12 cellular contexts compared by ENCODE assay signal in the genomic region with DNA sequence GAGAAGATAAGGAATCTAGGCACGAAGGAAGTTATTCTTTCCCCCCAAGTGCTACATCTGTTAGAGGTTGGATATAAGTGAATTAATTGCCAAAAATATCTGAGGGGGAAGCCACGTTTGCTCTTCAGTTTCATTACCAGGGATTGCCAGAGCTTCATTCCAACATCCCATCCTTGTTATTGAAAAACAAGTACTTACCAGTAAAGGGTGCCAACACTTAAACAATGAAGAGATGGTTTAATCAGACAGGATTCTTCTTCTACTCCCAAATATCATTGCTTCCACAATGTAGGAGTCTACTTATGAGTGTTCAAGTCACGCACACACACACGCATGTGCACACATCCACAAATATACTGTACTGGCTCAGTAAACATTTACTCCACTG.
DNase-seq lines count a peak whose midpoint lies in the region; ATAC-seq, FAIRE-seq and TF ChIP-seq lines count a peak whose summit lies in the region.
"Had no signal": no experiment of that assay in that cellular context is flagged by ENCODE, and none has a peak within 500 bp of the region (broad histone marks: within the 10 kb centered on the region; RNA-seq: fewer than 3 reads in every experiment).

No MANE protein-coding gene starts in this region.

- H3K36me3 ChIP-seq in endothelial cell of umbilical vein (ENCODE audit: control insufficient read depth in 2 of 2, extremely low read depth in 1 of 2, insufficient read depth in 2 of 2, low read length in 2 of 2): no peaks in the 10 kb centered on the region

- DNase-seq in activated CD8-positive, alpha-beta memory T cell treated with anti-CD3 and anti-CD28 coated beads, Interleukin-2, amount 10 ng/mL, durations not matched to agents 7 days and 5 days: no peak
- no peak for DNase-seq in activated CD8-positive, alpha-beta memory T cell treated with anti-CD3 and anti-CD28 coated beads, Interleukin-2, amount 50 U/mL, for 4 hours
- DNase-seq in T-helper 17 cell: no peak
- DNase-seq in endothelial cell of umbilical vein (ENCODE audit: low read depth, low spot score): no peak
- DNase-seq in cerebellum (ENCODE audit: low spot score): no peak
- DNase-seq in glutamatergic neuron: no peak
- DNase-seq: kidney, NCI-H2227 treated with DMSO at 0.1 percent for 48 hours had no signal

- H3K4me3 ChIP-seq in endothelial cell of umbilical vein (replicated peaks in 1 of 3; ENCODE audit: insufficient read depth in 1 of 3, low read depth in 1 of 3, low read length in 3 of 3): peak overlapping the region in 1 of 3 experiments; percentile 61

- no peaks in the 10 kb centered on the region for H3K9me3 ChIP-seq in T-helper 17 cell (ENCODE audit: control insufficient read depth, low read length, poor library complexity, severe bottlenecking)
- no peaks in the 10 kb centered on the region for H3K9me3 ChIP-seq in endothelial cell of umbilical vein (replicated peaks; ENCODE audit: control insufficient read depth, insufficient read depth, low read length)

- POLR2A ChIA-PET in endothelial cell of umbilical vein (lab: Charles Lee): no interaction called here

- no peak for ATAC-seq in activated CD8-positive, alpha-beta memory T cell treated with anti-CD3 and anti-CD28 coated beads, Interleukin-2, amount 10 ng/mL, durations not matched to agents 7 days and 5 days
- ATAC-seq in T-helper 17 cell (no peak), HG02798 (IDR thresholded peaks at IDR 0.05; ENCODE audit: poor library complexity, unreplicated experiment) (no peak)
- ATAC-seq in stimulated activated memory B cell treated with anti-CD40 and anti-IgM and Interleukin-4, amounts not matched to agents 10 μg/mL and 1 μg/mL and 100 μg/mL, for 72 hours: no peak

- no peaks in the 10 kb centered on the region for H3K9me3 Mint-ChIP-seq in activated CD8-positive, alpha-beta memory T cell treated with anti-CD3 and anti-CD28 coated beads, Interleukin-2, amount 10 ng/mL, durations not matched to agents 7 days and 5 days (ENCODE audit: low read depth)
- peaks cover 12% of the 10 kb centered on the region for H3K9me3 Mint-ChIP-seq in stimulated activated memory B cell treated with anti-CD40 and anti-IgM and Interleukin-4, amounts not matched to agents 10 μg/mL and 1 μg/mL and 100 μg/mL, for 72 hours
- H3K9me3 Mint-ChIP-seq in glutamatergic neuron (ENCODE audit: unreplicated experiment): peaks cover 2% of the 10 kb centered on the region

- no peaks in the 10 kb centered on the region for H4K20me1 ChIP-seq in endothelial cell of umbilical vein (replicated peaks; ENCODE audit: control insufficient read depth, extremely low read depth, insufficient read depth, low read length)

- H3K9ac ChIP-seq in endothelial cell of umbilical vein (replicated peaks; ENCODE audit: extremely low read depth, insufficient read depth, low read length): no peak overlapping the region

- dilution Hi-C loops in endothelial cell of umbilical vein (cut with MboI; ENCODE audit: extremely low pct_ligation_motif_present, low sequenced_read_pairs): no loop called here

- peak overlapping the region; percentile 50 for H3K4me3 Mint-ChIP-seq in activated CD8-positive, alpha-beta memory T cell treated with anti-CD3 and anti-CD28 coated beads, Interleukin-2, amount 10 ng/mL, durations not matched to agents 7 days and 5 days
- H3K4me3 Mint-ChIP-seq in T-helper 17 cell: no peak overlapping the region
- no peak overlapping the region for H3K4me3 Mint-ChIP-seq in stimulated activated memory B cell treated with anti-CD40 and anti-IgM and Interleukin-4, amounts not matched to agents 10 μg/mL and 1 μg/mL and 100 μg/mL, for 72 hours
- no peak overlapping the region for H3K4me3 Mint-ChIP-seq in glutamatergic neuron (ENCODE audit: unreplicated experiment)

- no peaks in the 10 kb centered on the region for H3K27me3 ChIP-seq in endothelial cell of umbilical vein (ENCODE audit: control insufficient read depth in 2 of 2, insufficient read depth in 2 of 2, low read length in 2 of 2)

- H3K4me1 Mint-ChIP-seq in activated CD8-positive, alpha-beta memory T cell treated with anti-CD3 and anti-CD28 coated beads, Interleukin-2, amount 10 ng/mL, durations not matched to agents 7 days and 5 days: peaks cover 89% of the 10 kb centered on the region
- H3K4me1 Mint-ChIP-seq in T-helper 17 cell (peaks cover 39% of the 10 kb centered on the region), glutamatergic neuron (ENCODE audit: low read depth, unreplicated experiment) (peaks cover 1% of the 10 kb centered on the region)
- peaks cover 91% of the 10 kb centered on the region for H3K4me1 Mint-ChIP-seq in stimulated activated memory B cell treated with anti-CD40 and anti-IgM and Interleukin-4, amounts not matched to agents 10 μg/mL and 1 μg/mL and 100 μg/mL, for 72 hours

- H3K36me3 Mint-ChIP-seq in activated CD8-positive, alpha-beta memory T cell treated with anti-CD3 and anti-CD28 coated beads, Interleukin-2, amount 10 ng/mL, durations not matched to agents 7 days and 5 days: peaks cover 17% of the 10 kb centered on the region
- H3K36me3 Mint-ChIP-seq in T-helper 17 cell (ENCODE audit: low read depth) (peaks cover 3% of the 10 kb centered on the region), glutamatergic neuron (ENCODE audit: unreplicated experiment) (peaks cover 13% of the 10 kb centered on the region)
- peaks cover 32% of the 10 kb centered on the region for H3K36me3 Mint-ChIP-seq in stimulated activated memory B cell treated with anti-CD40 and anti-IgM and Interleukin-4, amounts not matched to agents 10 μg/mL and 1 μg/mL and 100 μg/mL, for 72 hours

- H3K4me1 ChIP-seq in endothelial cell of umbilical vein (ENCODE audit: control insufficient read depth, extremely low read depth, insufficient read depth, low read length): peaks cover 18% of the 10 kb centered on the region

- no peaks in the 10 kb centered on the region for H3K9me1 ChIP-seq in endothelial cell of umbilical vein (replicated peaks; ENCODE audit: control insufficient read depth, extremely low read depth, insufficient read depth, low read length)

- FAIRE-seq in endothelial cell of umbilical vein (lab: Jason Lieb, UNC): no peak
- FAIRE-seq: urothelium cell line had no signal

- H2AFZ ChIP-seq in endothelial cell of umbilical vein (ENCODE audit: low read depth, low read length): peak overlapping the region; percentile 42

- no peak for TF ChIP-seq CTCF in endothelial cell of umbilical vein (IDR thresholded peaks at IDR 0.05; ENCODE audit: extremely low read depth in 1 of 2, insufficient read depth in 1 of 2, low read depth in 1 of 2, low read length in 2 of 2)
- TF ChIP-seq CTCF in glutamatergic neuron (IDR thresholded peaks at IDR 0.05; ENCODE audit: partially characterized antibody, unreplicated experiment): no peak

- no peak for TF ChIP-seq POLR2A in endothelial cell of umbilical vein (IDR thresholded peaks at IDR 0.05; ENCODE audit: low read depth, low read length)

- CTCF ChIA-PET in activated CD8-positive, alpha-beta memory T cell treated with anti-CD3 and anti-CD28 coated beads, Interleukin-2, amount 10 ng/mL, durations not matched to agents 7 days and 5 days (lab: Charles Lee): interaction anchor here (1.7 to 5.6 kb wide), 3 partner anchors 25 to 86 kb away, joined by 4 to 55 read pairs (median 5); no protein-coding TSS in a partner anchor
- CTCF ChIA-PET in endothelial cell of umbilical vein (lab: Charles Lee): interaction anchor here (1.4 to 8.2 kb wide), 3 partner anchors 10 to 359 kb away, joined by 4 to 306 read pairs (median 6); no protein-coding TSS in a partner anchor

- peak overlapping the region; percentile 93 for H3K27ac Mint-ChIP-seq in activated CD8-positive, alpha-beta memory T cell treated with anti-CD3 and anti-CD28 coated beads, Interleukin-2, amount 10 ng/mL, durations not matched to agents 7 days and 5 days
- peak overlapping the region; percentile 82 for H3K27ac Mint-ChIP-seq in T-helper 17 cell
- H3K27ac Mint-ChIP-seq in stimulated activated memory B cell treated with anti-CD40 and anti-IgM and Interleukin-4, amounts not matched to agents 10 μg/mL and 1 μg/mL and 100 μg/mL, for 72 hours: peak overlapping the region; percentile 97
- H3K27ac Mint-ChIP-seq in glutamatergic neuron (ENCODE audit: unreplicated experiment): no peak overlapping the region

- no peaks in the 10 kb centered on the region for H3K27me3 Mint-ChIP-seq in activated CD8-positive, alpha-beta memory T cell treated with anti-CD3 and anti-CD28 coated beads, Interleukin-2, amount 10 ng/mL, durations not matched to agents 7 days and 5 days
- no peaks in the 10 kb centered on the region for H3K27me3 Mint-ChIP-seq in T-helper 17 cell
- no peaks in the 10 kb centered on the region for H3K27me3 Mint-ChIP-seq in stimulated activated memory B cell treated with anti-CD40 and anti-IgM and Interleukin-4, amounts not matched to agents 10 μg/mL and 1 μg/mL and 100 μg/mL, for 72 hours
- no peaks in the 10 kb centered on the region for H3K27me3 Mint-ChIP-seq in glutamatergic neuron (ENCODE audit: unreplicated experiment)

- intact Hi-C loops in endothelial cell of umbilical vein (cut with micrococcal nuclease): loop anchor here (2.0 to 10.0 kb wide), 2 partner anchors 17 to 189 kb away; no protein-coding TSS in a partner anchor

- peak overlapping the region; percentile 88 for H3K4me2 ChIP-seq in endothelial cell of umbilical vein (ENCODE audit: insufficient read depth, low read length)

- H3K79me2 ChIP-seq in endothelial cell of umbilical vein (ENCODE audit: control insufficient read depth, insufficient read depth, low read length): no peaks in the 10 kb centered on the region

- no TSS peak for BruUV-seq in endothelial cell of umbilical vein (replicated peaks; lab: Mats Ljungman, UMichigan)

- peak overlapping the region; percentile 41 for H3K27ac ChIP-seq in endothelial cell of umbilical vein (ENCODE audit: insufficient read depth, low read depth, low read length)
- H3K27ac ChIP-seq: HL-60 had no signal

TF ChIP-seq in endothelial cell of umbilical vein, 7 proteins besides CTCF, POLR2A, EP300 and RAD21:
- TF ChIP-seq EZH2 (IDR thresholded peaks at IDR 0.05; ENCODE audit: borderline replicate concordance, low read depth, low read length, severe bottlenecking): no peak
- TF ChIP-seq MYC (IDR thresholded peaks at IDR 0.05; ENCODE audit: low read depth, low read length): no peak
- TF ChIP-seq FOS (IDR thresholded peaks at IDR 0.05; ENCODE audit: borderline replicate concordance, insufficient read depth, low read length): no peak
- TF ChIP-seq GATA2 (IDR thresholded peaks at IDR 0.05; ENCODE audit: insufficient read depth, insufficient read length, low read depth, low read length): no peak
- TF ChIP-seq JUN (IDR thresholded peaks at IDR 0.05; ENCODE audit: borderline replicate concordance, insufficient read depth, insufficient read length, low read depth): no peak
